In genomic region chr19:5338661-5339469, GRCh38 we compare ENCODE assay signal across 8 cellular contexts. TPM values are rescaled to one million over a fixed set of nuclear protein-coding genes. Genes with fewer than 3 reads are reported as not detected.
DNase-seq lines count a peak whose midpoint lies in the region; ATAC-seq and TF ChIP-seq lines count a peak whose summit lies in the region.

No MANE protein-coding gene starts in this region.

- H3K27ac ChIP-seq in ACC112 (ENCODE audit: low read depth, low read length) (no peak overlapping the region), adrenal gland (peak overlapping the region in 1 of 5 donors; percentile 20)

- H3K9me3 ChIP-seq in iPS-18c (ENCODE audit: control insufficient read depth, insufficient read depth, low read length): peaks cover 2% of the 10 kb centered on the region
- H3K9me3 ChIP-seq in adrenal gland (replicated peaks in 1 of 3): no peaks in the 10 kb centered on the region

- TF ChIP-seq POLR2A in adrenal gland (IDR thresholded peaks at IDR 0.05): no peak

- DNase-seq in H7: peak; percentile 95
- no peak for DNase-seq in activated B cell treated with CpG ODN at 0.5 μM for 24 hours
- DNase-seq in adrenal gland: no peak
- DNase-seq in stimulated activated CD4-positive, alpha-beta T cell treated with anti-CD3 and anti-CD28 coated beads, Interleukin-12 subunit alpha, Interleukin-12 subunit beta, amount 100 ng/mL, for 4 hours: no peak

- H3K9me3 Mint-ChIP-seq in activated B cell treated with CpG ODN at 0.5 μM for 24 hours: no peaks in the 10 kb centered on the region

- no peak for ATAC-seq in activated B cell treated with CpG ODN at 0.5 μM for 24 hours (ENCODE audit: low read depth)
- no peak for ATAC-seq in GM18520 (IDR thresholded peaks at IDR 0.05; ENCODE audit: unreplicated experiment)
- ATAC-seq in HG02852 (IDR thresholded peaks at IDR 0.05; ENCODE audit: unreplicated experiment): no peak

- peak overlapping the region; percentile 65 for H3K27ac Mint-ChIP-seq in activated B cell treated with CpG ODN at 0.5 μM for 24 hours

- POLR2A ChIA-PET in activated B cell treated with CpG ODN at 0.5 μM for 24 hours (lab: Charles Lee): interaction anchor here (0.7 kb wide), 1 partner anchor 291 kb away, joined by 3 read pairs; no protein-coding TSS in a partner anchor

- H3K4me3 ChIP-seq in ACC112 (ENCODE audit: low read depth, low read length) (peak overlapping the region; percentile 78; the same call in 1 of the 2 replicates), H7 (ENCODE audit: insufficient read depth, low read depth, low read length) (peak overlapping the region; percentile 81), iPS-18c (ENCODE audit: insufficient read depth, low read depth, low read length) (peak overlapping the region; percentile 83), adrenal gland (no peak overlapping the region)

- CTCF ChIA-PET in activated B cell treated with CpG ODN at 0.5 μM for 24 hours (lab: Charles Lee): no interaction called here

- H3K4me3 Mint-ChIP-seq in activated B cell treated with CpG ODN at 0.5 μM for 24 hours: peak overlapping the region; percentile 66

- H3K4me1 ChIP-seq in ACC112 (ENCODE audit: control insufficient read depth, insufficient read depth, low read length, unreplicated experiment) (no peaks in the 10 kb centered on the region), adrenal gland (replicated peaks in 1 of 2) (peaks cover 6% of the 10 kb centered on the region in 2 donors)

- H3K36me3 Mint-ChIP-seq in activated B cell treated with CpG ODN at 0.5 μM for 24 hours (ENCODE audit: low read depth): no peaks in the 10 kb centered on the region

- TF ChIP-seq CTCF in activated B cell treated with CpG ODN at 0.5 μM for 24 hours (IDR thresholded peaks at IDR 0.05) (no peak), adrenal gland (IDR thresholded peaks at IDR 0.05) (no peak)

- no peaks in the 10 kb centered on the region for H3K79me2 ChIP-seq in ACC112 (ENCODE audit: control insufficient read depth, insufficient read depth, low read length, unreplicated experiment)

- H3K27me3 Mint-ChIP-seq in activated B cell treated with CpG ODN at 0.5 μM for 24 hours: peaks cover 53% of the 10 kb centered on the region

- H2AFZ ChIP-seq in ACC112 (ENCODE audit: low read length, unreplicated experiment): no peak overlapping the region

- H3K36me3 ChIP-seq in ACC112 (ENCODE audit: insufficient read depth, low read length) (no peaks in the 10 kb centered on the region), H7 (replicated peaks; ENCODE audit: control insufficient read depth, insufficient read depth, low read length) (no peaks in the 10 kb centered on the region; the same call in none of the 2 replicates), adrenal gland (replicated peaks in 1 of 2) (no peaks in the 10 kb centered on the region)

- H3K4me1 Mint-ChIP-seq in activated B cell treated with CpG ODN at 0.5 μM for 24 hours: peaks cover 30% of the 10 kb centered on the region

- intact Hi-C loops in activated B cell treated with CpG ODN at 0.5 μM for 24 hours (cut with micrococcal nuclease): no loop called here
- intact Hi-C loops in adrenal gland (cut with DNase I): no loop called here

- WGBS in adrenal gland, 4 donors: 5 to 8% (median 5%) methylated on average over 20 to 34 of the region's 34 CpGs

- H3K27me3 ChIP-seq in ACC112 (ENCODE audit: insufficient read depth, low read length): peaks cover 39% of the 10 kb centered on the region
- peaks cover 9% of the 10 kb centered on the region for H3K27me3 ChIP-seq in H7 (ENCODE audit: control insufficient read depth, insufficient read depth, low read length)
- H3K27me3 ChIP-seq in adrenal gland: peaks cover 12% of the 10 kb centered on the region

RNA-seq across cellular contexts. Expression of gene PTPRS, which starts 1.7 kb away (rescaled TPM):
- 130 and 156 TPM in 2 replicates for total RNA-seq in H7 (2014; rRNA removed; shearing (Covaris generic))
- total RNA-seq in activated B cell treated with CpG ODN at 0.5 μM for 24 hours (2.5 and 3.4 TPM in 2 replicates), adrenal gland (100 to 1,000 TPM in 7 of 8 donors, 10 to 100 TPM in 1; 87.8 to 376 (median 216) TPM)
- polyA plus RNA-seq in adrenal gland: 10 to 100 TPM in 2 of 3 donors, 1 to 10 TPM in 1; 8.8 to 36.7 (median 28.8) TPM

Comparison
In these comparisons a context has a peak if more than half of its experiments do, and no peak if none do; other contexts are left out.
1. H3K4me3 ChIP-seq: peak in ACC112 (single experiment), H7 (single experiment) and iPS-18c (single experiment); none in adrenal gland (0 of 4).
2. RNA of gene PTPRS, which starts 1.7 kb away (total RNA-seq): 87.8 to 376 TPM in adrenal gland and 130 to 156 TPM in H7; 2.5 to 3.4 TPM in activated B cell treated with CpG ODN at 0.5 μM for 24 hours; every median in the first group is over 10 times any median in the second.